ENCODE assay signal across 22 cellular contexts in the genomic region with DNA sequence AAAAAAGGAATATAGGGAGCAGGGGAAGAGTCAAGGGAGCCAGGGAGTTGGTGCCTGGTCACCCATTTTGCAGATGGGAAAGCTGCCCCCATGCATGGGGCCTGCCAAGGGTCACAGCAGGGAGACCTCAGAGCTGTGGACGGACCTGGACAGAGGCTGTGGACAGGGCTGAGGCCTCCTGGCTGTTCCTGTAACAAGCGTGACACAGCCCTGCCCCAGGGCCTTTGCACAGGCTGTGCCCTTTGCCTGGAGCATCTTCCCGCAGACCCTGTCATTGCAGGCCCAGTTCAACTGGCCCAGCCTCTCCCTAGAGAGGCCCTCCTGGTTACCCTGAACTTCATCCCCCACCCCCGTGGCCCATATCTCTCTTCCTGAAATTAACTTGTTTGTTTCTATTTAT. TPM values are rescaled to one million over a fixed set of nuclear protein-coding genes. Genes with fewer than 3 reads are reported as not detected.
DNase-seq lines count a peak whose midpoint lies in the region; ATAC-seq and TF ChIP-seq lines count a peak whose summit lies in the region.
"Had no signal": no experiment of that assay in that cellular context is flagged by ENCODE, and none has a peak within 500 bp of the region (broad histone marks: within the 10 kb centered on the region; RNA-seq: fewer than 3 reads in every experiment).

No MANE protein-coding gene starts in this region.

- no peaks in the 10 kb centered on the region for H3K27me3 Mint-ChIP-seq in activated CD4-positive, alpha-beta T cell treated with anti-CD3 and anti-CD28 coated beads, Interleukin-2, amount 10 ng/mL, durations not matched to agents 7 days and 5 days
- no peaks in the 10 kb centered on the region for H3K27me3 Mint-ChIP-seq in stimulated activated naive CD8-positive, alpha-beta T cell treated with anti-CD3 and anti-CD28 coated beads, Interleukin-15, amount 100 ng/mL, for 72 hours
- H3K27me3 Mint-ChIP-seq: CD4-positive, CD25-positive, alpha-beta regulatory T cell had no signal

- peaks cover 8% of the 10 kb centered on the region for H3K4me1 Mint-ChIP-seq in activated CD4-positive, alpha-beta T cell treated with anti-CD3 and anti-CD28 coated beads, Interleukin-2, amount 10 ng/mL, durations not matched to agents 7 days and 5 days
- H3K4me1 Mint-ChIP-seq in stimulated activated naive CD8-positive, alpha-beta T cell treated with anti-CD3 and anti-CD28 coated beads, Interleukin-15, amount 100 ng/mL, for 72 hours: peaks cover 25% of the 10 kb centered on the region

- no peak overlapping the region for H3K18ac ChIP-seq in neuronal stem cell (ENCODE audit: low read length)

- H3K27me3 ChIP-seq in esophagus muscularis mucosa (no peaks in the 10 kb centered on the region), neuronal stem cell (ENCODE audit: control insufficient read depth in 3 of 3, insufficient read depth in 3 of 3, low read depth in 1 of 3, low read length in 3 of 3) (no peaks in the 10 kb centered on the region), stomach (no peaks in the 10 kb centered on the region)
- H3K27me3 ChIP-seq: BLaER1, SJSA1 had no signal

- no peak overlapping the region for H2BK15ac ChIP-seq in neuronal stem cell (ENCODE audit: low read length)

- H3K79me1 ChIP-seq in neuronal stem cell (ENCODE audit: low read depth, low read length): no peaks in the 10 kb centered on the region

- H2AFZ ChIP-seq in neuronal stem cell (ENCODE audit: low read length): no peak overlapping the region
- H2AFZ ChIP-seq: PC-9 had no signal

- CTCF ChIA-PET in activated CD4-positive, alpha-beta T cell treated with anti-CD3 and anti-CD28 coated beads, Interleukin-2, amount 10 ng/mL, durations not matched to agents 7 days and 5 days (lab: Charles Lee): interaction anchor here (0.6 to 1.4 kb wide), 3 partner anchors 9 to 76 kb away, joined by 3 read pairs; no protein-coding TSS in a partner anchor

- WGBS in esophagus muscularis mucosa: 93% methylated on average over 4 of the region's 4 CpGs
- WGBS in neuronal stem cell (ENCODE audit: extremely low coverage in 2 of 2, insufficient read length in 2 of 2, insufficient replicate concordance in 1 of 2), 2 donors: no CpG with 5 or more reads among the region's 4 CpGs
- WGBS in stomach, 5 donors: 80 to 90% (median 85%) methylated on average over 4 of the region's 4 CpGs

- peak overlapping the region; percentile 82 for H3K14ac ChIP-seq in neuronal stem cell (ENCODE audit: low read length)

- no peak overlapping the region for H3K4ac ChIP-seq in neuronal stem cell (ENCODE audit: low read length)

- H3K4me3 ChIP-seq in esophagus muscularis mucosa: no peak overlapping the region
- H3K4me3 ChIP-seq in neuronal stem cell (ENCODE audit: low read length in 2 of 2): no peak overlapping the region
- H3K4me3 ChIP-seq in stomach: no peak overlapping the region
- H3K4me3 ChIP-seq: BLaER1, PC-9, SJSA1 had no signal

- peaks cover 32 to 66% (median 57%) of the 10 kb centered on the region in 4 donors for H3K4me1 ChIP-seq in esophagus muscularis mucosa
- peaks cover under 1 to 5% of the 10 kb centered on the region in 2 donors for H3K4me1 ChIP-seq in neuronal stem cell (ENCODE audit: control insufficient read depth in 2 of 2, insufficient read depth in 1 of 2, low read depth in 1 of 2, low read length in 2 of 2)
- H3K4me1 ChIP-seq in stomach: peaks cover 4 to 48% (median 21%) of the 10 kb centered on the region in 4 donors
- H3K4me1 ChIP-seq: SJSA1 had no signal

- no peak for TF ChIP-seq CTCF in esophagus muscularis mucosa (IDR thresholded peaks at IDR 0.05)
- no peak for TF ChIP-seq CTCF in stomach (IDR thresholded peaks at IDR 0.05)

- H3K4me3 Mint-ChIP-seq in activated CD4-positive, alpha-beta T cell treated with anti-CD3 and anti-CD28 coated beads, Interleukin-2, amount 10 ng/mL, durations not matched to agents 7 days and 5 days: no peak overlapping the region
- H3K4me3 Mint-ChIP-seq in stimulated activated naive CD8-positive, alpha-beta T cell treated with anti-CD3 and anti-CD28 coated beads, Interleukin-15, amount 100 ng/mL, for 72 hours: no peak overlapping the region
- H3K4me3 Mint-ChIP-seq: CD4-positive, CD25-positive, alpha-beta regulatory T cell had no signal

- H3K27ac Mint-ChIP-seq in activated CD4-positive, alpha-beta T cell treated with anti-CD3 and anti-CD28 coated beads, Interleukin-2, amount 10 ng/mL, durations not matched to agents 7 days and 5 days: peak overlapping the region; percentile 60
- no peak overlapping the region for H3K27ac Mint-ChIP-seq in stimulated activated naive CD8-positive, alpha-beta T cell treated with anti-CD3 and anti-CD28 coated beads, Interleukin-15, amount 100 ng/mL, for 72 hours

- peaks cover 2% of the 10 kb centered on the region for H3K36me3 Mint-ChIP-seq in activated CD4-positive, alpha-beta T cell treated with anti-CD3 and anti-CD28 coated beads, Interleukin-2, amount 10 ng/mL, durations not matched to agents 7 days and 5 days (ENCODE audit: low read depth)
- H3K36me3 Mint-ChIP-seq: CD4-positive, CD25-positive, alpha-beta regulatory T cell had no signal

- H2BK12ac ChIP-seq in neuronal stem cell (ENCODE audit: low read length): no peak overlapping the region

- H3K4me2 ChIP-seq in neuronal stem cell (ENCODE audit: insufficient read depth, low read length, poor library complexity, severe bottlenecking): no peak overlapping the region
- H3K4me2 ChIP-seq: BLaER1, PC-9 had no signal

- intact Hi-C loops in esophagus muscularis mucosa (cut with DNase I): no loop called here
- intact Hi-C loops in stomach (cut with DNase I; ENCODE audit: low total_unique reads): no loop called here

- H2BK120ac ChIP-seq in neuronal stem cell (ENCODE audit: low read depth, low read length): no peak overlapping the region

- H4K91ac ChIP-seq in neuronal stem cell (ENCODE audit: low read depth, low read length, poor library complexity): no peak overlapping the region

- POLR2A ChIA-PET in activated CD4-positive, alpha-beta T cell treated with anti-CD3 and anti-CD28 coated beads, Interleukin-2, amount 10 ng/mL, durations not matched to agents 7 days and 5 days (lab: Charles Lee): no interaction called here

- no peak overlapping the region for H2BK5ac ChIP-seq in neuronal stem cell (ENCODE audit: low read length)

- no peaks in the 10 kb centered on the region for H3K9me3 Mint-ChIP-seq in activated CD4-positive, alpha-beta T cell treated with anti-CD3 and anti-CD28 coated beads, Interleukin-2, amount 10 ng/mL, durations not matched to agents 7 days and 5 days
- H3K9me3 Mint-ChIP-seq in stimulated activated naive CD8-positive, alpha-beta T cell treated with anti-CD3 and anti-CD28 coated beads, Interleukin-15, amount 100 ng/mL, for 72 hours: no peaks in the 10 kb centered on the region

- H4K8ac ChIP-seq in neuronal stem cell (ENCODE audit: low read depth, low read length): no peak overlapping the region

- peak overlapping the region; percentile 84 for H2AK5ac ChIP-seq in neuronal stem cell (ENCODE audit: low read depth, low read length)

- no peak overlapping the region for H3K9ac ChIP-seq in neuronal stem cell (ENCODE audit: low read depth, low read length, poor library complexity)
- H3K9ac ChIP-seq: BLaER1 had no signal

- DNase-seq in activated CD4-positive, alpha-beta T cell treated with anti-CD3 and anti-CD28 coated beads, Interleukin-2, amount 10 ng/mL, durations not matched to agents 7 days and 5 days: no peak
- DNase-seq in activated CD4-positive, alpha-beta T cell treated with anti-CD3 and anti-CD28 coated beads for 1 hour: no peak
- DNase-seq in esophagus muscularis mucosa (ENCODE audit: extremely low spot score) (no peak), neuronal stem cell (ENCODE audit: low spot score) (no peak), stomach (no peak), NCI-H1694 treated with DMSO at 0.1 percent for 48 hours (lab: John Stamatoyannopoulos, UW) (no peak), NCI-H1930 (lab: John Stamatoyannopoulos, UW) (no peak)
- DNase-seq in stimulated activated naive CD8-positive, alpha-beta T cell treated with anti-CD3 and anti-CD28 coated beads, Interleukin-15, amount 100 ng/mL, for 72 hours: no peak
- DNase-seq: CD4-positive, CD25-positive, alpha-beta regulatory T cell; DMS153; Kasumi-1; MV-4-11; NCI-H1105 treated with DMSO at 0.1 percent for 48 hours; NCI-H146; NCI-H2029 treated with DMSO at 0.1 percent for 48 hours; NCI-H2227 treated with DMSO at 0.1 percent for 48 hours; NCI-H526 treated with DMSO at 0.1 percent for 48 hours; PC-9; Right ventricle myocardium superior had no signal

- H3K9me3 ChIP-seq in esophagus muscularis mucosa (no peaks in the 10 kb centered on the region), neuronal stem cell (replicated peaks in 1 of 2; ENCODE audit: control insufficient read depth in 2 of 2, insufficient read depth in 1 of 2, low read depth in 1 of 2, low read length in 2 of 2) (no peaks in the 10 kb centered on the region), stomach (no peaks in the 10 kb centered on the region)
- H3K9me3 ChIP-seq: BLaER1, SJSA1 had no signal

- H3K27ac ChIP-seq in esophagus muscularis mucosa (replicated peaks in 1 of 4): peak overlapping the region; percentile 79 to 86 (median 82)
- H3K27ac ChIP-seq in neuronal stem cell (replicated peaks; ENCODE audit: low read length): no peak overlapping the region
- H3K27ac ChIP-seq in stomach: peak overlapping the region in 3 of 5 donors; percentile 74 to 92 (median 79)
- H3K27ac ChIP-seq: 22Rv1, BLaER1, PC-9, SJSA1 had no signal

- ATAC-seq in stimulated activated naive CD8-positive, alpha-beta T cell treated with anti-CD3 and anti-CD28 coated beads, Interleukin-15, amount 100 ng/mL, for 72 hours: no peak

- H3K23ac ChIP-seq in neuronal stem cell (ENCODE audit: low read depth, low read length, poor library complexity): no peak overlapping the region

- TF ChIP-seq EP300 in esophagus muscularis mucosa (IDR thresholded peaks at IDR 0.05) (no peak), stomach (IDR thresholded peaks at IDR 0.05) (no peak)

- H3K36me3 ChIP-seq in esophagus muscularis mucosa (no peaks in the 10 kb centered on the region), neuronal stem cell (replicated peaks in 1 of 2; ENCODE audit: control insufficient read depth in 2 of 2, insufficient read depth in 2 of 2, low read length in 2 of 2) (peaks cover 0 to 3% of the 10 kb centered on the region in 2 donors), stomach (peaks cover 0 to 7% (median 0%) of the 10 kb centered on the region in 4 donors)

- TF ChIP-seq POLR2A in esophagus muscularis mucosa (IDR thresholded peaks at IDR 0.05; ENCODE audit: low read depth) (no peak), stomach (IDR thresholded peaks at IDR 0.05) (no peak)

RNA-seq across cellular contexts. Expression of gene TNFAIP8L1, which starts 6.4 kb away (rescaled TPM):
- 10 to 100 TPM; 19.6 to 21.9 TPM for total RNA-seq in activated CD4-positive, alpha-beta T cell treated with anti-CD3 and anti-CD28 coated beads, Interleukin-2, amount 10 ng/mL, durations not matched to agents 7 days and 5 days
- total RNA-seq in esophagus muscularis mucosa: 10 to 100 TPM in 3 of 4 donors, 1 to 10 TPM in 1; 5.5 to 16.5 (median 13.2) TPM
- polyA plus RNA-seq in neuronal stem cell (2013, experiment 1 of 2): 15.5 TPM
- polyA plus RNA-seq in neuronal stem cell (2013, experiment 2 of 2): 15.7 TPM
- 10 to 100 TPM in 2 of 5 donors, 1 to 10 TPM in 3; 7.0 to 43.4 (median 9.5) TPM for total RNA-seq in stomach
- polyA plus RNA-seq in stomach: 1 to 10 TPM; 5.3 to 5.5 (median 5.4) TPM

RNA-seq across cellular contexts. Expression of gene MYDGF, which starts 24.4 kb away (rescaled TPM):
- 10 to 100 TPM; 36.2 to 45.3 TPM for total RNA-seq in activated CD4-positive, alpha-beta T cell treated with anti-CD3 and anti-CD28 coated beads, Interleukin-2, amount 10 ng/mL, durations not matched to agents 7 days and 5 days
- 10 to 100 TPM; 22.8 to 59.2 (median 42.8) TPM for total RNA-seq in esophagus muscularis mucosa
- polyA plus RNA-seq in neuronal stem cell (2013, experiment 1 of 2): 33.5 TPM
- 33.9 TPM for polyA plus RNA-seq in neuronal stem cell (2013, experiment 2 of 2)
- 10 to 100 TPM; 41.4 to 77.5 (median 71.3) TPM for total RNA-seq in stomach
- 10 to 100 TPM; 66.4 to 86.6 (median 75.3) TPM for polyA plus RNA-seq in stomach
